Comparison of ENCODE assay signal across 23 cellular contexts in genomic region chr4:87236851-87237250, GRCh38. TPM values are rescaled to one million over a fixed set of nuclear protein-coding genes. Genes with fewer than 3 reads are reported as not detected.
DNase-seq lines count a peak whose midpoint lies in the region; ATAC-seq, FAIRE-seq and TF ChIP-seq lines count a peak whose summit lies in the region.
"Had no signal": no experiment of that assay in that cellular context is flagged by ENCODE, and none has a peak within 500 bp of the region (broad histone marks: within the 10 kb centered on the region; RNA-seq: fewer than 3 reads in every experiment).

No MANE protein-coding gene starts in this region.

- H3K4me3 Mint-ChIP-seq in activated naive CD4-positive, alpha-beta T cell treated with anti-CD3 and anti-CD28 coated beads for 36 hours = no peak overlapping the region
- no peak overlapping the region for H3K4me3 Mint-ChIP-seq in activated CD4-positive, alpha-beta T cell treated with anti-CD3 and anti-CD28 coated beads for 36 hours

- no peak overlapping the region; the same call in 1 of the 2 replicates for H2BK120ac ChIP-seq in IMR-90 (ENCODE audit: low read depth, low read length)

- no peaks in the 10 kb centered on the region for H3K79me1 ChIP-seq in IMR-90 (ENCODE audit: low read depth in 1 of 2, low read length in 2 of 2)

- TF ChIP-seq CTCF in HepG2 (CRISPR knock-in tag; IDR thresholded peaks at IDR 0.05) (no peak), right lobe of liver (IDR thresholded peaks at IDR 0.05) (no peak), IMR-90 (conservative IDR thresholded peaks at IDR 0.05; ENCODE audit: low read depth, low read length) (no peak), K562 (IDR thresholded peaks at IDR 0.05 in 2 of 3, conservative IDR thresholded peaks at IDR 0.05 in 1 of 3; ENCODE audit: insufficient read depth in 2 of 3, low read depth in 1 of 3, low read length in 3 of 3) (no peak)

- no peak for TF ChIP-seq EP300 in HepG2 (IDR thresholded peaks at IDR 0.05; ENCODE audit: low read depth in 2 of 2, low read length in 2 of 2)
- TF ChIP-seq EP300 in HepG2 (CRISPR knock-in tag; IDR thresholded peaks at IDR 0.05; ENCODE audit: borderline replicate concordance) = no peak
- no peak for TF ChIP-seq EP300 in K562 (IDR thresholded peaks at IDR 0.05; ENCODE audit: low read length)

- ATAC-seq in HepG2 = peak; percentile 41; the same call in 1 of the 3 replicates
- no peak for ATAC-seq in right lobe of liver
- ATAC-seq in IMR-90 (ENCODE audit: low read depth) = no peak
- no peak for ATAC-seq in K562
- ATAC-seq in activated CD4-positive, alpha-beta T cell treated with anti-CD3 and anti-CD28 coated beads for 36 hours = no peak

- POLR2A ChIA-PET in HepG2 (lab: Yijun Ruan, JAX) (no interaction called here), IMR-90 (lab: Charles Lee; ENCODE audit: unreplicated experiment) (no interaction called here), K562 (lab: Yijun Ruan, JAX) (no interaction called here)
- POLR2A ChIA-PET in activated CD4-positive, alpha-beta T cell treated with anti-CD3 and anti-CD28 coated beads for 36 hours (lab: Charles Lee) = no interaction called here

- H3K9me3 ChIP-seq in HepG2 (ENCODE audit: low read length) (no peaks in the 10 kb centered on the region; the same call in 1 of the 2 replicates), right lobe of liver (no peaks in the 10 kb centered on the region), IMR-90 (ENCODE audit: control insufficient read depth, insufficient read depth, low read length) (no peaks in the 10 kb centered on the region), K562 (replicated peaks; ENCODE audit: control insufficient read depth, insufficient read depth, low read depth, low read length) (peaks cover 3% of the 10 kb centered on the region; the same call in 1 of the 2 replicates)
- H3K9me3 ChIP-seq: Peyer's patch, SJSA1 had no signal

- 46% methylated on average over 10 of the region's 10 CpGs for WGBS in HepG2 (ENCODE audit: low lambda C conversion rate)
- WGBS in right lobe of liver (ENCODE audit: insufficient coverage, low coverage, low lambda C conversion rate, missing lambda C conversion rate) = 75% methylated on average over 10 of the region's 10 CpGs
- no CpG with 5 or more reads among the region's 10 CpGs for WGBS in IMR-90 (ENCODE audit: extremely low coverage in 2 of 2, insufficient read length in 1 of 2), 2 experiments
- WGBS in K562 (ENCODE audit: insufficient coverage, low coverage, missing lambda C conversion rate) = 67% methylated on average over 10 of the region's 10 CpGs

- intact Hi-C loops in HepG2 (cut with micrococcal nuclease; ENCODE audit: unreplicated experiment) (no loop called here), right lobe of liver (cut with DNase I) (loop anchor here in 1 of 2 donors (10.0 kb wide), 1 partner anchor 82 kb away; no protein-coding TSS in a partner anchor), IMR-90 (cut with micrococcal nuclease) (loop anchor here (5.0 kb wide), 1 partner anchor 740 kb away; no protein-coding TSS in a partner anchor), K562 (cut with micrococcal nuclease) (loop anchor here (1.0 to 5.0 kb wide), 2 partner anchors 339 to 740 kb away; no protein-coding TSS in a partner anchor)
- intact Hi-C loops in activated naive CD4-positive, alpha-beta T cell treated with anti-CD3 and anti-CD28 coated beads for 36 hours (cut with micrococcal nuclease) = loop anchor here (2.0 to 5.0 kb wide), 2 partner anchors 145 to 228 kb away; no protein-coding TSS in a partner anchor
- intact Hi-C loops in activated CD4-positive, alpha-beta T cell treated with anti-CD3 and anti-CD28 coated beads for 36 hours (cut with DNase I, micrococcal nuclease) = loop anchor here (1.0 to 10.0 kb wide), 5 partner anchors 185 to 740 kb away; partner anchors contain the start of genes C4orf36 (in 1 of the 2) and NUDT9 (in 1 of the 2)

- dilution Hi-C loops in IMR-90 (cut with HindIII; ENCODE audit: low sequenced_read_pairs, unreplicated experiment) = no loop called here

- H3K27me3 ChIP-seq in HepG2 (ENCODE audit: control insufficient read depth in 1 of 2, insufficient read depth in 2 of 2, low read length in 2 of 2) = 0 out of 5 replicates have a peak, but pooled peaks cover 0 to 2% of the 10 kb centered on the region in 2 experiments
- no peaks in the 10 kb centered on the region for H3K27me3 ChIP-seq in right lobe of liver
- H3K27me3 ChIP-seq in IMR-90 (ENCODE audit: control insufficient read depth, insufficient read depth, low read length) = no peaks in the 10 kb centered on the region
- no peaks in the 10 kb centered on the region for H3K27me3 ChIP-seq in K562 (ENCODE audit: control insufficient read depth in 2 of 2, insufficient read depth in 2 of 2, low read length in 2 of 2)
- H3K27me3 ChIP-seq: Peyer's patch, SJSA1 had no signal

- H3K4me2 ChIP-seq in HepG2 (ENCODE audit: low read depth, low read length) (0 out of 2 replicates have a peak overlapping the region, but pooled peaks have one; percentile 27), IMR-90 (ENCODE audit: low read depth, low read length) (no peak overlapping the region), K562 (ENCODE audit: insufficient read depth, low read length) (no peak overlapping the region)

- in situ Hi-C loops in HepG2 (cut with HindIII; ENCODE audit: extremely low pct_ligation_motif_present, low pct_unique_long_range_greater_than_20kb) = loop anchor here (10.0 kb wide), 2 partner anchors 312 to 342 kb away; partner anchors contain the start of gene C4orf36
- in situ Hi-C loops in IMR-90 (cut with MboI; ENCODE audit: low sequenced_read_pairs) = loop anchor here (25.0 kb wide), 1 partner anchor 725 kb away; no protein-coding TSS in a partner anchor
- in situ Hi-C loops in K562 (cut with MboI) = loop anchor here (10.0 kb wide), 1 partner anchor 332 kb away; no protein-coding TSS in a partner anchor

- peaks cover 4% of the 10 kb centered on the region for H3K27me3 Mint-ChIP-seq in activated naive CD4-positive, alpha-beta T cell treated with anti-CD3 and anti-CD28 coated beads for 36 hours (ENCODE audit: low read depth)
- no peaks in the 10 kb centered on the region for H3K27me3 Mint-ChIP-seq in activated CD4-positive, alpha-beta T cell treated with anti-CD3 and anti-CD28 coated beads for 36 hours

- no peaks in the 10 kb centered on the region for H3K79me2 ChIP-seq in HepG2 (ENCODE audit: insufficient read depth, low read length)
- H3K79me2 ChIP-seq in K562 (ENCODE audit: control insufficient read depth, insufficient read depth, low read length) = no peaks in the 10 kb centered on the region

- H3K4me1 Mint-ChIP-seq in activated naive CD4-positive, alpha-beta T cell treated with anti-CD3 and anti-CD28 coated beads for 36 hours (ENCODE audit: low read depth) = no peaks in the 10 kb centered on the region
- H3K4me1 Mint-ChIP-seq in activated CD4-positive, alpha-beta T cell treated with anti-CD3 and anti-CD28 coated beads for 36 hours = peaks cover 1% of the 10 kb centered on the region

- H3K9me3 Mint-ChIP-seq in activated naive CD4-positive, alpha-beta T cell treated with anti-CD3 and anti-CD28 coated beads for 36 hours = peaks cover 1% of the 10 kb centered on the region
- peaks cover under 1% of the 10 kb centered on the region for H3K9me3 Mint-ChIP-seq in activated CD4-positive, alpha-beta T cell treated with anti-CD3 and anti-CD28 coated beads for 36 hours (ENCODE audit: low read depth)
- H3K9me3 Mint-ChIP-seq: HFFc6 had no signal

- FAIRE-seq in HepG2 (lab: Jason Lieb, UNC) = no peak
- FAIRE-seq in K562 (lab: Jason Lieb, UNC) = no peak
- FAIRE-seq: GM12878 had no signal

- H3K9me1 ChIP-seq in IMR-90 (ENCODE audit: insufficient read depth, low read length) = peaks cover 2% of the 10 kb centered on the region; the same call in 1 of the 2 replicates
- no peaks in the 10 kb centered on the region for H3K9me1 ChIP-seq in K562 (ENCODE audit: control insufficient read depth, insufficient read depth, low read length)

- H3K14ac ChIP-seq in IMR-90 (replicated peaks; ENCODE audit: low read depth, low read length) = no peak overlapping the region

- H3K36me3 ChIP-seq in HepG2 (replicated peaks in 1 of 2; ENCODE audit: control insufficient read depth in 1 of 2, insufficient read depth in 2 of 2, low read length in 2 of 2) (no peaks in the 10 kb centered on the region), right lobe of liver (no peaks in the 10 kb centered on the region), IMR-90 (ENCODE audit: control insufficient read depth, insufficient read depth, low read length) (no peaks in the 10 kb centered on the region), K562 (ENCODE audit: control insufficient read depth, insufficient read depth, low read length) (no peaks in the 10 kb centered on the region)
- H3K36me3 ChIP-seq: Peyer's patch, SJSA1 had no signal

- H4K91ac ChIP-seq in IMR-90 (ENCODE audit: insufficient read depth, low read depth, low read length) = no peak overlapping the region

- no peak for TF ChIP-seq RAD21 in HepG2 (CRISPR knock-in tag; IDR thresholded peaks at IDR 0.05)
- TF ChIP-seq RAD21 in IMR-90 (IDR thresholded peaks at IDR 0.05; ENCODE audit: low read length) = no peak
- TF ChIP-seq RAD21 in K562 (CRISPR knock-in tag; conservative IDR thresholded peaks at IDR 0.05 in 1 of 2, IDR thresholded peaks at IDR 0.05 in 1 of 2) = no peak

- TF ChIP-seq POLR2A in HepG2 (IDR thresholded peaks at IDR 0.05; ENCODE audit: insufficient read depth in 1 of 2, low read depth in 2 of 2, low read length in 2 of 2) (no peak), right lobe of liver (IDR thresholded peaks at IDR 0.05) (no peak), IMR-90 (IDR thresholded peaks at IDR 0.05; ENCODE audit: low read depth, low read length) (no peak), K562 (conservative IDR thresholded peaks at IDR 0.05) (no peak)

- H3K4me3 ChIP-seq in HepG2 (replicated peaks in 1 of 3; ENCODE audit: insufficient read depth in 1 of 3, low read depth in 2 of 3, low read length in 3 of 3) = no peak overlapping the region
- H3K4me3 ChIP-seq in right lobe of liver = no peak overlapping the region
- H3K4me3 ChIP-seq in IMR-90 (ENCODE audit: insufficient read depth, low read depth, low read length) = no peak overlapping the region
- no peak overlapping the region for H3K4me3 ChIP-seq in K562

- no peak overlapping the region for H3K27ac ChIP-seq in HepG2 (ENCODE audit: extremely low read length, insufficient read depth, low read length)
- H3K27ac ChIP-seq in right lobe of liver = no peak overlapping the region
- no peak overlapping the region for H3K27ac ChIP-seq in IMR-90 (ENCODE audit: insufficient read depth, low read length)
- H3K27ac ChIP-seq in K562 (ENCODE audit: extremely low read depth, low read depth, low read length) = no peak overlapping the region

- no peak overlapping the region for H2AK5ac ChIP-seq in IMR-90 (ENCODE audit: low read depth, low read length)

- H3K56ac ChIP-seq in IMR-90 (ENCODE audit: extremely low read depth, insufficient read depth, low read length) = no peak overlapping the region

- H3K18ac ChIP-seq in IMR-90 (ENCODE audit: low read depth, low read length) = no peak overlapping the region

- H4K5ac ChIP-seq in IMR-90 (ENCODE audit: low read depth, low read length) = no peak overlapping the region

- no peak overlapping the region for H2BK5ac ChIP-seq in IMR-90 (ENCODE audit: low read depth, low read length, poor library complexity, severe bottlenecking)

- DNase-seq in HepG2 (ENCODE audit: low spot score) (peak; percentile 11), right lobe of liver (no peak), IMR-90 (no peak), K562 (ENCODE audit: extremely low read depth in 1 of 4, low spot score in 3 of 4) (no peak), midbrain (lab: John Stamatoyannopoulos, UW) (no peak)
- no peak for DNase-seq in activated naive CD4-positive, alpha-beta T cell treated with anti-CD3 and anti-CD28 coated beads for 36 hours
- no peak for DNase-seq in activated CD4-positive, alpha-beta T cell treated with anti-CD3 and anti-CD28 coated beads for 36 hours
- DNase-seq: CD4-positive, CD25-positive, alpha-beta regulatory T cell; COR-L47; DMS79; H7; HFFc6; KBM-7; NCI-H1092 treated with DMSO at 0.1 percent for 48 hours; NCI-H1436 treated with DMSO at 0.1 percent for 48 hours; NCI-H2029; NCI-H226; NCI-H510A treated with DMSO at 0.1 percent for 48 hours; NCI-H774; NK-92 treated with Interleukin-12 subunit alpha and Interleukin-12 subunit beta, amount 100 ng/mL, for 24 hours; Peyer's patch had no signal

- no peak overlapping the region for H3K9ac ChIP-seq in HepG2 (ENCODE audit: insufficient read depth, low read depth, low read length)
- H3K9ac ChIP-seq in IMR-90 (ENCODE audit: low read depth, low read length) = no peak overlapping the region
- no peak overlapping the region for H3K9ac ChIP-seq in K562 (ENCODE audit: insufficient read depth in 1 of 2, low read depth in 2 of 2, low read length in 2 of 2)

- H3K4me1 ChIP-seq in HepG2 (ENCODE audit: insufficient read depth, low read length) (peaks cover 32% of the 10 kb centered on the region), right lobe of liver (no peaks in the 10 kb centered on the region), IMR-90 (ENCODE audit: control insufficient read depth, insufficient read depth, low read length) (peaks cover 6% of the 10 kb centered on the region), K562 (replicated peaks in 1 of 2; ENCODE audit: control insufficient read depth in 2 of 2, insufficient read depth in 2 of 2, low read length in 2 of 2) (peaks cover 0 to 3% of the 10 kb centered on the region in 2 experiments; a peak in 1 of 5 replicates)

- no peak overlapping the region for H3K27ac Mint-ChIP-seq in activated naive CD4-positive, alpha-beta T cell treated with anti-CD3 and anti-CD28 coated beads for 36 hours
- H3K27ac Mint-ChIP-seq in activated CD4-positive, alpha-beta T cell treated with anti-CD3 and anti-CD28 coated beads for 36 hours = no peak overlapping the region

- CTCF ChIA-PET in HepG2 (lab: Yijun Ruan, JAX; ENCODE audit: low intra/inter-chr PET ratio, low total read pairs) = interaction anchor here (2.4 kb wide), 1 partner anchor 86 kb away, joined by 22 read pairs; no protein-coding TSS in a partner anchor
- CTCF ChIA-PET in IMR-90 (lab: Yijun Ruan, JAX) = interaction anchor here (1.2 kb wide), 1 partner anchor 13 kb away, joined by 3 read pairs; no protein-coding TSS in a partner anchor
- CTCF ChIA-PET in K562 (lab: Yijun Ruan, JAX; ENCODE audit: low intra/inter-chr PET ratio) = interaction anchor here (0.6 to 2.1 kb wide), 2 partner anchors 86 to 337 kb away, joined by 6 to 23 read pairs; no protein-coding TSS in a partner anchor
- CTCF ChIA-PET in activated naive CD4-positive, alpha-beta T cell treated with anti-CD3 and anti-CD28 coated beads for 36 hours (lab: Charles Lee) = interaction anchor here (0.6 to 1.4 kb wide), 2 partner anchors 17 to 86 kb away, joined by 3 to 9 read pairs; no protein-coding TSS in a partner anchor
- CTCF ChIA-PET in activated CD4-positive, alpha-beta T cell treated with anti-CD3 and anti-CD28 coated beads for 36 hours (lab: Charles Lee) = interaction anchor here (0.6 to 3.8 kb wide), 6 partner anchors 9 to 512 kb away, joined by 3 to 20 read pairs (median 4); no protein-coding TSS in a partner anchor

- H2AFZ ChIP-seq in HepG2 (ENCODE audit: low read length) = no peak overlapping the region
- peak overlapping the region; percentile 46 for H2AFZ ChIP-seq in IMR-90 (replicated peaks; ENCODE audit: low read length, poor library complexity)
- H2AFZ ChIP-seq in K562 (ENCODE audit: low read depth, low read length) = peak overlapping the region; percentile 46; the same call in 1 of the 2 replicates

- H4K20me1 ChIP-seq in HepG2 (ENCODE audit: insufficient read depth, low read length) = no peaks in the 10 kb centered on the region
- H4K20me1 ChIP-seq in IMR-90 (ENCODE audit: insufficient read depth, low read length) = no peaks in the 10 kb centered on the region
- H4K20me1 ChIP-seq in K562 (replicated peaks; ENCODE audit: control insufficient read depth, insufficient read depth, low read length) = no peaks in the 10 kb centered on the region

- BruUV-seq in HepG2 (replicated peaks; lab: Mats Ljungman, UMichigan) (no TSS peak), IMR-90 (replicated peaks; lab: Mats Ljungman, UMichigan) (no TSS peak), K562 (replicated peaks; lab: Mats Ljungman, UMichigan) (no TSS peak)

- H3K23ac ChIP-seq in IMR-90 (ENCODE audit: low read depth, low read length) = no peak overlapping the region

- H2AK9ac ChIP-seq in IMR-90 (replicated peaks; ENCODE audit: low read depth, low read length, poor library complexity) = no peak overlapping the region

- H3K36me3 Mint-ChIP-seq in activated naive CD4-positive, alpha-beta T cell treated with anti-CD3 and anti-CD28 coated beads for 36 hours (ENCODE audit: low read depth) = no peaks in the 10 kb centered on the region
- H3K36me3 Mint-ChIP-seq in activated CD4-positive, alpha-beta T cell treated with anti-CD3 and anti-CD28 coated beads for 36 hours (ENCODE audit: low read depth) = no peaks in the 10 kb centered on the region
- H3K36me3 Mint-ChIP-seq: CD4-positive, CD25-positive, alpha-beta regulatory T cell had no signal

- H3K4ac ChIP-seq in IMR-90 (ENCODE audit: low read depth, low read length) = no peak overlapping the region

- H2BK15ac ChIP-seq in IMR-90 (ENCODE audit: low read depth, low read length) = 0 out of 3 replicates have a peak overlapping the region, but pooled peaks have one; percentile 48

- no peak overlapping the region; a peak in 1 of 4 replicates for H4K8ac ChIP-seq in IMR-90 (ENCODE audit: low read depth in 2 of 2, low read length in 2 of 2)

- no peak overlapping the region; the same call in 1 of the 2 replicates for H2BK20ac ChIP-seq in IMR-90 (ENCODE audit: low read depth, low read length)

RNA-seq across cellular contexts. Expression of gene KLHL8, which starts 16.4 kb away (rescaled TPM):
- 11.7 and 18.4 TPM in 2 replicates for total RNA-seq in HepG2 (2016; rRNA removed; fragmentation: Illumina TruSeq; extraction: Trizol)
- total RNA-seq in HepG2 (2016; cell fraction: cytosol; rRNA removed; fragmentation: Illumina TruSeq; extraction: Trizol; ENCODE audit: low read depth) = 29.5 and 30.8 TPM in 2 replicates
- 12.4 and 16.0 TPM in 2 replicates for total RNA-seq in HepG2 (2016; cell fraction: insoluble cytoplasmic fraction; rRNA removed; fragmentation: Illumina TruSeq; extraction: Trizol)
- 21.3 and 27.0 TPM in 2 replicates for total RNA-seq in HepG2 (2016; cell fraction: membrane; rRNA removed; fragmentation: Illumina TruSeq; extraction: Trizol)
- total RNA-seq in HepG2 (2016; cell fraction: nucleus; rRNA removed; fragmentation: Illumina TruSeq; extraction: Trizol) = 10.2 and 11.7 TPM in 2 replicates
- 2.6 and 2.8 TPM in 2 replicates for polyA plus RNA-seq in HepG2 (2011; rRNA removed)
- polyA plus RNA-seq in HepG2 (2011; cell fraction: cytosol; rRNA removed) = 1.7 and 3.5 TPM in 2 replicates
- 1.6 TPM in 2 replicates for polyA plus RNA-seq in HepG2 (2011; cell fraction: nucleus; rRNA removed)
- polyA plus RNA-seq in HepG2 (2012) = 7.8 and 8.3 TPM in 2 replicates
- 0.57 and 0.74 TPM in 2 replicates for polyA plus RNA-seq in HepG2 (2016; cell fraction: cytosol; fragmentation: Illumina TruSeq; extraction: Trizol; ENCODE audit: low read depth)
- 13.1 and 14.9 TPM in 2 replicates for polyA plus RNA-seq in HepG2 (2016; cell fraction: insoluble cytoplasmic fraction; fragmentation: Illumina TruSeq; extraction: Trizol; ENCODE audit: low read depth)
- 2.8 and 3.1 TPM in 2 replicates for polyA plus RNA-seq in HepG2 (2016; cell fraction: membrane; fragmentation: Illumina TruSeq; extraction: Trizol; ENCODE audit: low read depth)
- polyA plus RNA-seq in HepG2 (2016; cell fraction: nucleus; fragmentation: Illumina TruSeq; extraction: Trizol; ENCODE audit: insufficient read depth, low read depth) = 6.6 and 6.7 TPM in 2 replicates
- polyA minus RNA-seq in HepG2 (2011; rRNA and poly(A)+ RNA removed; ENCODE audit: low replicate concordance) = 6.6 and 12.6 TPM in 2 replicates
- 8.1 and 10.3 TPM in 2 replicates for polyA minus RNA-seq in HepG2 (2011; cell fraction: cytosol; rRNA and poly(A)+ RNA removed)
- polyA minus RNA-seq in HepG2 (2011; cell fraction: nucleus; rRNA and poly(A)+ RNA removed) = 12.7 and 12.9 TPM in 2 replicates
- total RNA-seq in right lobe of liver = 1 to 10 TPM; 5.5 to 9.6 (median 7.2) TPM
- 9.5 and 18.6 TPM in 2 replicates for total RNA-seq in IMR-90 (2012; rRNA removed)
- 2.3 and 3.1 TPM in 2 replicates for polyA plus RNA-seq in IMR-90 (2012; rRNA removed)
- polyA plus RNA-seq in IMR-90 (2012; cell fraction: cytosol; rRNA removed) = 0.44 and 1.4 TPM in 2 replicates
- polyA plus RNA-seq in IMR-90 (2012; cell fraction: nucleus; rRNA removed; ENCODE audit: low replicate concordance) = 0.53 and 1.6 TPM in 2 replicates
- 12.2 and 27.8 TPM in 2 replicates for total RNA-seq in K562 (2011; cell fraction: chromatin; rRNA removed; ENCODE audit: low replicate concordance)
- total RNA-seq in K562 (2011; cell fraction: nucleolus; rRNA removed) = 8.3 TPM in 2 replicates
- 12.0 and 23.4 TPM in 2 replicates for total RNA-seq in K562 (2011; cell fraction: nucleoplasm; rRNA removed)
- 9.7 and 15.0 TPM in 2 replicates for total RNA-seq in K562 (2014; rRNA removed)
- 25.3 and 29.2 TPM in 2 replicates for total RNA-seq in K562 (2014; rRNA removed; fragmentation: Illumina TruSeq; extraction: Trizol)
- 21.8 and 23.0 TPM in 2 replicates for total RNA-seq in K562 (2015; rRNA removed; fragmentation: Illumina TruSeq; extraction: Trizol)
- 16.8 and 18.2 TPM in 2 replicates for total RNA-seq in K562 (2021)
- polyA plus RNA-seq in K562 (2011; rRNA removed) = 10.6 and 15.7 TPM in 2 replicates
- 3.0 and 8.9 TPM in 2 replicates for polyA plus RNA-seq in K562 (2011; cell fraction: cytosol; rRNA removed)
- polyA plus RNA-seq in K562 (2011; cell fraction: nucleus; rRNA removed) = 3.3 and 3.6 TPM in 2 replicates
- polyA plus RNA-seq in K562 (2012) = 8.6 and 16.8 TPM in 2 replicates
- polyA plus RNA-seq in K562 (2014; fragmentation: Illumina TruSeq; extraction: Trizol) = 18.7 and 20.4 TPM in 2 replicates
- polyA plus RNA-seq in K562 (2014; fragmentation: Nextera tagmentation; extraction: Ambion mirVana) = 10 to 100 TPM in 1 of 2 experiments, 1 to 10 TPM in 1; 8.7 to 10.5 TPM
- polyA plus RNA-seq in K562 (2014; rRNA removed) = 13.0 and 13.2 TPM in 2 replicates
- polyA minus RNA-seq in K562 (2011; rRNA and poly(A)+ RNA removed) = 90.7 and 108 TPM in 2 replicates
- 18.0 and 24.5 TPM in 2 replicates for polyA minus RNA-seq in K562 (2011; cell fraction: cytosol; rRNA and poly(A)+ RNA removed)
- polyA minus RNA-seq in K562 (2011; cell fraction: nucleus; rRNA and poly(A)+ RNA removed) = 12.4 and 17.0 TPM in 2 replicates
- total RNA-seq in activated naive CD4-positive, alpha-beta T cell treated with anti-CD3 and anti-CD28 coated beads for 36 hours = 10 to 100 TPM; 10.7 to 12.1 TPM
- 10 to 100 TPM in 1 of 2 experiments, 1 to 10 TPM in 1; 9.8 to 10.3 TPM for total RNA-seq in activated CD4-positive, alpha-beta T cell treated with anti-CD3 and anti-CD28 coated beads for 36 hours
